ENCODE assay signal across 25 cellular contexts in genomic region chr9:1200847-1201251, GRCh38.
DNase-seq lines count a peak whose midpoint lies in the region; ATAC-seq, FAIRE-seq and TF ChIP-seq lines count a peak whose summit lies in the region.
"Had no signal": no experiment of that assay in that cellular context is flagged by ENCODE, and none has a peak within 500 bp of the region (broad histone marks: within the 10 kb centered on the region; RNA-seq: fewer than 3 reads in every experiment).

No MANE protein-coding gene starts in this region.

- WGBS in sigmoid colon, 2 donors: 40 to 56% methylated on average over 3 of the region's 3 CpGs

- TF ChIP-seq CTCF in bronchial epithelial cell (IDR thresholded peaks at IDR 0.05; ENCODE audit: insufficient read depth, low read length, severe bottlenecking) (no peak), nephron progenitor cell (IDR thresholded peaks at IDR 0.05) (no peak), osteocyte (IDR thresholded peaks at IDR 0.05) (no peak), sigmoid colon (IDR thresholded peaks at IDR 0.05) (no peak)

- H3K4me3 Mint-ChIP-seq in nephron progenitor cell (no peak overlapping the region), osteocyte (ENCODE audit: unreplicated experiment) (no peak overlapping the region)
- H3K4me3 Mint-ChIP-seq: brain, immature natural killer cell had no signal

- H3K36me3 Mint-ChIP-seq in nephron progenitor cell (ENCODE audit: low read depth) (peaks cover 4% of the 10 kb centered on the region), osteocyte (ENCODE audit: unreplicated experiment) (no peaks in the 10 kb centered on the region)
- H3K36me3 Mint-ChIP-seq: brain, immature natural killer cell had no signal

- H3K4me1 Mint-ChIP-seq in nephron progenitor cell (no peaks in the 10 kb centered on the region), osteocyte (ENCODE audit: unreplicated experiment) (no peaks in the 10 kb centered on the region)
- H3K4me1 Mint-ChIP-seq: immature natural killer cell had no signal

- H3K9me3 ChIP-seq in sigmoid colon: no peaks in the 10 kb centered on the region
- H3K9me3 ChIP-seq: SJSA1 had no signal

- no peak overlapping the region for H3K27ac ChIP-seq in sigmoid colon
- H3K27ac ChIP-seq: epithelial cell of prostate, KMS-11, SJSA1 had no signal

- H3K27ac Mint-ChIP-seq in nephron progenitor cell (no peak overlapping the region), osteocyte (ENCODE audit: unreplicated experiment) (no peak overlapping the region)
- H3K27ac Mint-ChIP-seq: brain, immature natural killer cell had no signal

- FAIRE-seq in bronchial epithelial cell (lab: Jason Lieb, UNC): peak; percentile 66

- H3K36me3 ChIP-seq in bronchial epithelial cell (ENCODE audit: control insufficient read depth, insufficient read depth, low read length) (no peaks in the 10 kb centered on the region), sigmoid colon (no peaks in the 10 kb centered on the region)
- H3K36me3 ChIP-seq: SJSA1 had no signal

- TF ChIP-seq POLR2A in sigmoid colon (IDR thresholded peaks at IDR 0.05): no peak

- peaks cover 52% of the 10 kb centered on the region for H3K9me3 Mint-ChIP-seq in nephron progenitor cell
- peaks cover 11% of the 10 kb centered on the region for H3K9me3 Mint-ChIP-seq in osteocyte (ENCODE audit: unreplicated experiment)
- H3K9me3 Mint-ChIP-seq: brain had no signal

- intact Hi-C loops in sciatic nerve (cut with DNase I) (no loop called here), sigmoid colon (cut with DNase I) (no loop called here)

- DNase-seq in NCI-H2029 treated with DMSO at 0.1 percent for 48 hours (lab: John Stamatoyannopoulos, UW): peak; percentile 5
- no peak for DNase-seq in bronchial epithelial cell (ENCODE audit: low read depth)
- DNase-seq in left lobe of liver (ENCODE audit: low spot score): peak; percentile 94
- DNase-seq in sciatic nerve (ENCODE audit: low spot score): no peak
- no peak for DNase-seq in nephron progenitor cell
- no peak for DNase-seq in osteocyte (ENCODE audit: extremely low spot score, unreplicated experiment)
- DNase-seq in sigmoid colon: no peak
- DNase-seq: ACHN; activated gamma-delta T cell treated with Interleukin-2 at 50 U/mL for 16 hours; COR-L47; DMS79 treated with DMSO at 0.1 percent for 48 hours; hippocampal formation; immature natural killer cell; mammary epithelial cell; MV-4-11; NCI-H187 treated with DMSO at 0.1 percent for 48 hours; NCI-H446; NK-92 treated with Interleukin-12 subunit alpha and Interleukin-12 subunit beta, amount 100 ng/mL, for 24 hours; stimulated activated naive CD4-positive, alpha-beta T cell treated with Interleukin-2 at 50 U/mL for 16 hours had no signal

- H3K27me3 ChIP-seq in bronchial epithelial cell (ENCODE audit: control insufficient read depth, insufficient read depth, low read length) (no peaks in the 10 kb centered on the region), sigmoid colon (no peaks in the 10 kb centered on the region)
- H3K27me3 ChIP-seq: SJSA1 had no signal

- ATAC-seq in left lobe of liver (peak; percentile 90), sciatic nerve (peak; percentile 22), GM19023 (IDR thresholded peaks at IDR 0.05; ENCODE audit: unreplicated experiment) (no peak)
- ATAC-seq: Panc1 had no signal

- H3K4me3 ChIP-seq in bronchial epithelial cell (ENCODE audit: low read depth, low read length) (no peak overlapping the region), sigmoid colon (no peak overlapping the region)
- H3K4me3 ChIP-seq: SJSA1 had no signal

- H3K4me1 ChIP-seq in sigmoid colon: no peaks in the 10 kb centered on the region
- H3K4me1 ChIP-seq: SJSA1 had no signal

- TF ChIP-seq EP300 in sigmoid colon (IDR thresholded peaks at IDR 0.05): no peak

- H3K27me3 Mint-ChIP-seq in nephron progenitor cell (ENCODE audit: low read depth, poor library complexity) (peaks cover 8% of the 10 kb centered on the region), osteocyte (ENCODE audit: unreplicated experiment) (no peaks in the 10 kb centered on the region)

Comparison
In these comparisons a context has a peak if more than half of its experiments do, and no peak if none do; other contexts are left out.
1. DNase-seq: peak in NCI-H2029 treated with DMSO at 0.1 percent for 48 hours (single experiment) and left lobe of liver (single experiment); none in bronchial epithelial cell (single experiment), sciatic nerve (single experiment), nephron progenitor cell (single experiment), osteocyte (single experiment) and sigmoid colon (single experiment).